ENCODE assay signal across 8 cellular contexts in the genomic region with DNA sequence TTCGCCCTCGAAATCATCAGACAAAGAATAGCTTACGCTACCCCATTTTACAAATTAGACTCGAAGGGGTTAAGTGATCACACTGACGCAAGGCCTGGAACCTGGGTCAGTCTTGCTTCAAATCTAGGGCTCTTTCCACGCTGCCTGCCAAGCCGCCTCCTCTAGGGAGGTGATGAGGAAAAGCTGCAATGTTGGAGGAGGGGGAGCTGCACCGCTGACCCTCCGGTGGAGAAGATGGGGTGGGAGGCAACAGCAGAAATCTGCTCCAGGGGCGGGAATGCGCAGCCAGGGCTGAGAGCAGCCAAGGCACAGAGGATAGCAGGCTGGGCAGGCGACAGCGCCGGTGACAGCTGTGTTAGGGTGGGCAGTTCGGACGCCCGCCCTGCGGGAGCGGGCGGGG. TPM values are rescaled to one million over a fixed set of nuclear protein-coding genes. Genes with fewer than 3 reads are reported as not detected.
A peak's percentile ranks its signal among the peaks of the same experiment; 100 is the strongest.
DNase-seq lines count a peak whose midpoint lies in the region; ATAC-seq and TF ChIP-seq lines count a peak whose summit lies in the region.

No MANE protein-coding gene starts in this region.

- peaks cover 16% of the 10 kb centered on the region for H3K4me1 ChIP-seq in skeletal muscle satellite cell (ENCODE audit: control insufficient read depth, insufficient read depth, low read length)

- H3K9me3 Mint-ChIP-seq in activated B cell treated with CpG ODN at 0.5 μM for 24 hours = no peaks in the 10 kb centered on the region

- no peaks in the 10 kb centered on the region for H3K27me3 ChIP-seq in skeletal muscle satellite cell (ENCODE audit: control insufficient read depth, insufficient read depth, low read length)

- peaks cover 62% of the 10 kb centered on the region for H3K36me3 Mint-ChIP-seq in activated B cell treated with CpG ODN at 0.5 μM for 24 hours (ENCODE audit: low read depth)

- peak; percentile 2 for ATAC-seq in GM18909 (IDR thresholded peaks at IDR 0.05; ENCODE audit: poor library complexity, unreplicated experiment)
- no peak for ATAC-seq in activated B cell treated with CpG ODN at 0.5 μM for 24 hours (ENCODE audit: low read depth)
- ATAC-seq in left cardiac atrium = peak; percentile 2 to 40
- ATAC-seq in GM18868 (IDR thresholded peaks at IDR 0.05; ENCODE audit: unreplicated experiment) = no peak

- CTCF ChIA-PET in activated B cell treated with CpG ODN at 0.5 μM for 24 hours (lab: Charles Lee) = interaction anchor here (2.0 to 8.6 kb wide), 3 partner anchors 12 to 47 kb away, joined by 11 to 54 read pairs (median 11); a partner anchor contains a TSS

- H3K4me3 ChIP-seq in skeletal muscle satellite cell (ENCODE audit: low read length) = peak overlapping the region; percentile 96

- H3K4me2 ChIP-seq in skeletal muscle satellite cell (ENCODE audit: low read length) = peak overlapping the region; percentile 91

- peaks cover 44% of the 10 kb centered on the region for H3K36me3 ChIP-seq in skeletal muscle satellite cell (ENCODE audit: insufficient read depth, low read length)

- TF ChIP-seq CTCF in activated B cell treated with CpG ODN at 0.5 μM for 24 hours (IDR thresholded peaks at IDR 0.05) = no peak

- peak overlapping the region; percentile 99 for H3K4me3 Mint-ChIP-seq in activated B cell treated with CpG ODN at 0.5 μM for 24 hours

- POLR2A ChIA-PET in activated B cell treated with CpG ODN at 0.5 μM for 24 hours (lab: Charles Lee) = interaction anchor here (0.7 to 13.5 kb wide), 18 partner anchors 11 to 365 kb away, joined by 3 to 546 read pairs (median 8); a partner anchor contains a TSS

- H3K4me1 Mint-ChIP-seq in activated B cell treated with CpG ODN at 0.5 μM for 24 hours = peaks cover 67% of the 10 kb centered on the region

- H3K27me3 Mint-ChIP-seq in activated B cell treated with CpG ODN at 0.5 μM for 24 hours = no peaks in the 10 kb centered on the region

- peak overlapping the region; percentile 98 for H3K9ac ChIP-seq in skeletal muscle satellite cell (ENCODE audit: low read depth, low read length)

- H3K27ac Mint-ChIP-seq in activated B cell treated with CpG ODN at 0.5 μM for 24 hours = peak overlapping the region; percentile 99

- intact Hi-C loops in activated B cell treated with CpG ODN at 0.5 μM for 24 hours (cut with micrococcal nuclease) (loop anchor here (5.0 kb wide), 3 partner anchors 199 to 439 kb away; a partner anchor contains a TSS), left cardiac atrium (cut with DNase I) (no loop called here)

- DNase-seq in activated B cell treated with CpG ODN at 0.5 μM for 24 hours = no peak
- no peak for DNase-seq in left cardiac atrium
- no peak for DNase-seq in cerebellar nuclear complex (lab: John Stamatoyannopoulos, UW)
- DNase-seq in NCI-H446 treated with DMSO at 0.1 percent for 48 hours (lab: John Stamatoyannopoulos, UW) = no peak
- no peak for DNase-seq in NCI-H2171 (lab: John Stamatoyannopoulos, UW)

- no peaks in the 10 kb centered on the region for H3K9me3 ChIP-seq in skeletal muscle satellite cell (replicated peaks; ENCODE audit: low read length)

RNA-seq across cellular contexts. Expression of a gene that starts 0.6 kb away (rescaled TPM):
- total RNA-seq in activated B cell treated with CpG ODN at 0.5 μM for 24 hours (232 and 238 TPM in 2 replicates), left cardiac atrium (10 to 100 TPM; 33.2 to 41.6 TPM)
- 15.2 and 22.3 TPM in 2 replicates for total RNA-seq in skeletal muscle satellite cell (2012; rRNA removed)

RNA-seq across cellular contexts. Expression of a gene that starts 11.6 kb away (rescaled TPM):
- total RNA-seq in activated B cell treated with CpG ODN at 0.5 μM for 24 hours (60.0 and 62.4 TPM in 2 replicates), left cardiac atrium (10 to 100 TPM; 26.3 to 33.4 TPM)
- total RNA-seq in skeletal muscle satellite cell (2012; rRNA removed) = 27.5 and 35.7 TPM in 2 replicates

RNA-seq across cellular contexts. Expression of a gene that starts 11.8 kb away (rescaled TPM):
- total RNA-seq in activated B cell treated with CpG ODN at 0.5 μM for 24 hours (1,416 and 1,501 TPM in 2 replicates), left cardiac atrium (100 to 1,000 TPM; 651 to 723 TPM)
- total RNA-seq in skeletal muscle satellite cell (2012; rRNA removed) = 230 and 303 TPM in 2 replicates

RNA-seq across cellular contexts. Expression of a gene that starts 16.2 kb away (rescaled TPM):
- 11.3 and 13.4 TPM in 2 replicates for total RNA-seq in activated B cell treated with CpG ODN at 0.5 μM for 24 hours
- total RNA-seq in left cardiac atrium = 1 to 10 TPM; 6.6 to 8.2 TPM
- total RNA-seq in skeletal muscle satellite cell (2012; rRNA removed) = 17.7 and 18.3 TPM in 2 replicates

RNA-seq across cellular contexts. Expression of a gene that starts 22.1 kb away (rescaled TPM):
- total RNA-seq in activated B cell treated with CpG ODN at 0.5 μM for 24 hours = 24.6 and 25.4 TPM in 2 replicates
- total RNA-seq in left cardiac atrium = 10 to 100 TPM; 50.0 to 53.2 TPM
- 5.7 and 6.6 TPM in 2 replicates for total RNA-seq in skeletal muscle satellite cell (2012; rRNA removed)

Comparison
In these comparisons a context has a peak if more than half of its experiments do, and no peak if none do; other contexts are left out.
1. ATAC-seq: peak in GM18909 (single experiment) and left cardiac atrium (2 of 2); none in activated B cell treated with CpG ODN at 0.5 μM for 24 hours (single experiment) and GM18868 (single experiment).